7 cellular contexts compared by ENCODE assay signal in the genomic region with DNA sequence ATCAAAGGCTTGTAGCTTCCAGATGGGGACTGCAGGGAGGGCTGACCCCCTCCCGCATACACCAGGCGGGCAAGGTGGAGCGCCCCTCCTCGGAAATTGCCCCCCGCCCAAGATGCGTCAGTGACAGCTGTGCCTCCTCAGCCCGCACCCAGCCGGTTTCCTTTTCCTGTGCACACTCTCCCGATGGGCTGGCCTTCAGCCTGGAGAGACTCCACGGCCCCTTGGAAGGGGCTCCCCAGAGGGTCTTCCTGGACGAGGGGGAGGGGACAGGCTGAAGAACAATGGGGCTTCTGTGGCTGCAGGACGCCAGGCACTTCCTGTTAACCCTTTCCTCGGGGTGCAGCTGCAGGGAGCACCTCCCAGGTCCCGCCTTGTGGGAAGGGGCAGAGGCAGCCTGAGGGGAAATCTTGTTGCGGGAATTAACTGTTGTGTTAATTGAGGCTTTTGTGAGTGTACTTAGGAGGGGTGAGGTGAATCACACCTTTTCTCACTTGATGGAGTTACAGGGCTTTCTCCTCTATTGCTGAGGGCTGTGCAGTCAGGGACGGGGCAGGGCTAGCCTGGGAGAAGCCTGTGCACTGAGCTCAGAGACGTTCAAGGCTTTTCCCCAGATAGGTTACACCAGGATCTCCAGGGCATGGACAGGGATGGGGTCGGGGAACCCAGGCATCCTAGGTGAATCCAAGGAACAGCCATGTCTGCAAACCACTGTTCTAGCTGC. TPM values are rescaled to one million over a fixed set of nuclear protein-coding genes. Genes with fewer than 3 reads are reported as not detected.
DNase-seq lines count a peak whose midpoint lies in the region; ATAC-seq and TF ChIP-seq lines count a peak whose summit lies in the region.

No MANE protein-coding gene starts in this region.

- peaks cover 30% of the 10 kb centered on the region for H3K36me3 Mint-ChIP-seq in activated CD8-positive, alpha-beta T cell treated with anti-CD3 and anti-CD28 coated beads, Interleukin-2, amount 10 ng/mL, durations not matched to agents 7 days and 5 days (ENCODE audit: low read depth)
- no peaks in the 10 kb centered on the region for H3K36me3 Mint-ChIP-seq in naive B cell

- 12% methylated on average over 6 of the region's 18 CpGs; no CpG with 5 or more reads in 1 of the 2 donors for WGBS in esophagus squamous epithelium, 2 donors

- no peaks in the 10 kb centered on the region for H3K9me3 ChIP-seq in esophagus squamous epithelium

- DNase-seq in GM20000 (ENCODE audit: low spot score) (peak; percentile 21), NCI-H226 (peak; percentile 64), esophagus squamous epithelium (lab: John Stamatoyannopoulos, UW) (no peak), naive B cell (peak; percentile 63)
- DNase-seq in activated CD8-positive, alpha-beta T cell treated with anti-CD3 and anti-CD28 coated beads, Interleukin-2, amount 10 ng/mL, durations not matched to agents 7 days and 5 days, result peak; percentile 55

- TF ChIP-seq POLR2A in esophagus squamous epithelium (IDR thresholded peaks at IDR 0.05), result peak in 1 of 4 donors; percentile 24

- H3K36me3 ChIP-seq in esophagus squamous epithelium, result no peaks in the 10 kb centered on the region

- peak overlapping the region; percentile 92 to 97 (median 96) for H3K27ac ChIP-seq in esophagus squamous epithelium

- intact Hi-C loops in esophagus squamous epithelium (cut with DNase I), result loop anchor here (10.0 kb wide), 1 partner anchor 840 kb away; a partner anchor contains a TSS

- peak overlapping the region; percentile 88 for H3K4me3 Mint-ChIP-seq in activated CD8-positive, alpha-beta T cell treated with anti-CD3 and anti-CD28 coated beads, Interleukin-2, amount 10 ng/mL, durations not matched to agents 7 days and 5 days
- peak overlapping the region; percentile 66 to 94 (median 88) for H3K4me3 Mint-ChIP-seq in naive B cell

- ATAC-seq in activated CD8-positive, alpha-beta T cell treated with anti-CD3 and anti-CD28 coated beads, Interleukin-2, amount 10 ng/mL, durations not matched to agents 7 days and 5 days, result no peak
- ATAC-seq in naive B cell (ENCODE audit: low read depth in 2 of 2), result peak; percentile 6 to 8
- no peak for ATAC-seq in GM18519 (IDR thresholded peaks at IDR 0.05; ENCODE audit: low FRiP score, unreplicated experiment)
- ATAC-seq in HG02981 (IDR thresholded peaks at IDR 0.05; ENCODE audit: unreplicated experiment), result no peak

- H3K27me3 ChIP-seq in esophagus squamous epithelium, result no peaks in the 10 kb centered on the region

- POLR2A ChIA-PET in activated CD8-positive, alpha-beta T cell treated with anti-CD3 and anti-CD28 coated beads, Interleukin-2, amount 10 ng/mL, durations not matched to agents 7 days and 5 days (lab: Charles Lee), result interaction anchor here (0.6 to 9.4 kb wide), 7 partner anchors 9 to 1217 kb away, joined by 3 to 183 read pairs (median 7); a partner anchor contains a TSS

- TF ChIP-seq CTCF in GM20000 (IDR thresholded peaks at IDR 0.05; ENCODE audit: extremely low read depth, missing control alignments) (no peak), esophagus squamous epithelium (IDR thresholded peaks at IDR 0.05) (no peak)

- peak overlapping the region; percentile 89 for H3K27ac Mint-ChIP-seq in activated CD8-positive, alpha-beta T cell treated with anti-CD3 and anti-CD28 coated beads, Interleukin-2, amount 10 ng/mL, durations not matched to agents 7 days and 5 days
- peak overlapping the region; percentile 89 to 99 (median 96) for H3K27ac Mint-ChIP-seq in naive B cell

- H3K4me1 ChIP-seq in esophagus squamous epithelium, result peaks cover 57 to 95% (median 78%) of the 10 kb centered on the region in 3 donors

- peaks cover 76% of the 10 kb centered on the region for H3K4me1 Mint-ChIP-seq in activated CD8-positive, alpha-beta T cell treated with anti-CD3 and anti-CD28 coated beads, Interleukin-2, amount 10 ng/mL, durations not matched to agents 7 days and 5 days (ENCODE audit: low read depth)
- peaks cover 50 to 85% (median 73%) of the 10 kb centered on the region in 3 donors for H3K4me1 Mint-ChIP-seq in naive B cell

- CTCF ChIA-PET in activated CD8-positive, alpha-beta T cell treated with anti-CD3 and anti-CD28 coated beads, Interleukin-2, amount 10 ng/mL, durations not matched to agents 7 days and 5 days (lab: Charles Lee), result interaction anchor here (1.4 to 5.8 kb wide), 5 partner anchors 9 to 30 kb away, joined by 3 to 32 read pairs (median 14); no protein-coding TSS in a partner anchor

- H3K9me3 Mint-ChIP-seq in activated CD8-positive, alpha-beta T cell treated with anti-CD3 and anti-CD28 coated beads, Interleukin-2, amount 10 ng/mL, durations not matched to agents 7 days and 5 days (ENCODE audit: insufficient read depth), result no peaks in the 10 kb centered on the region
- peaks cover 0 to 1% (median 0%) of the 10 kb centered on the region in 7 donors for H3K9me3 Mint-ChIP-seq in naive B cell

- H3K27me3 Mint-ChIP-seq in activated CD8-positive, alpha-beta T cell treated with anti-CD3 and anti-CD28 coated beads, Interleukin-2, amount 10 ng/mL, durations not matched to agents 7 days and 5 days (ENCODE audit: low read depth), result no peaks in the 10 kb centered on the region
- H3K27me3 Mint-ChIP-seq in naive B cell, result no peaks in the 10 kb centered on the region

- H3K4me3 ChIP-seq in esophagus squamous epithelium, result peak overlapping the region; percentile 15 to 60 (median 38)

RNA-seq across cellular contexts. Expression of a gene that starts 14.3 kb away (rescaled TPM):
- 100 to 1,000 TPM; 203 to 210 TPM for total RNA-seq in activated CD8-positive, alpha-beta T cell treated with anti-CD3 and anti-CD28 coated beads, Interleukin-2, amount 10 ng/mL, durations not matched to agents 7 days and 5 days
- total RNA-seq in esophagus squamous epithelium, result 100 to 1,000 TPM in 1 of 4 donors, 10 to 100 TPM in 3; 46.5 to 118 (median 76.9) TPM
- 1,000 to 10,000 TPM in 2 of 6 donors, 100 to 1,000 TPM in 4; 351 to 1,131 (median 562) TPM for polyA plus RNA-seq in naive B cell (ENCODE audit: low read depth in 6 of 6)

RNA-seq across cellular contexts. Expression of a gene that starts 14.4 kb away (rescaled TPM):
- 10 to 100 TPM; 68.4 to 69.2 TPM for total RNA-seq in activated CD8-positive, alpha-beta T cell treated with anti-CD3 and anti-CD28 coated beads, Interleukin-2, amount 10 ng/mL, durations not matched to agents 7 days and 5 days
- total RNA-seq in esophagus squamous epithelium, result 10 to 100 TPM; 50.3 to 80.4 (median 69.3) TPM
- polyA plus RNA-seq in naive B cell (ENCODE audit: low read depth in 6 of 6), result 10 to 100 TPM; 48.2 to 84.3 (median 60.0) TPM

RNA-seq across cellular contexts. Expression of a gene that starts 46.5 kb away (rescaled TPM):
- 10 to 100 TPM; 74.6 to 84.8 TPM for total RNA-seq in activated CD8-positive, alpha-beta T cell treated with anti-CD3 and anti-CD28 coated beads, Interleukin-2, amount 10 ng/mL, durations not matched to agents 7 days and 5 days
- total RNA-seq in esophagus squamous epithelium, result 10 to 100 TPM; 26.7 to 45.5 (median 37.1) TPM
- 1 to 10 TPM in 2 of 6 donors, under 1 TPM in 4; 0.47 to 1.4 (median 0.67) TPM for polyA plus RNA-seq in naive B cell (ENCODE audit: low read depth in 6 of 6)

RNA-seq across cellular contexts. Expression of a gene that starts 48.0 kb away (rescaled TPM):
- 10 to 100 TPM; 59.8 to 60.3 TPM for total RNA-seq in activated CD8-positive, alpha-beta T cell treated with anti-CD3 and anti-CD28 coated beads, Interleukin-2, amount 10 ng/mL, durations not matched to agents 7 days and 5 days
- 10 to 100 TPM; 19.4 to 42.5 (median 29.0) TPM for total RNA-seq in esophagus squamous epithelium
- polyA plus RNA-seq in naive B cell (ENCODE audit: low read depth in 6 of 6), result 10 to 100 TPM; 20.2 to 36.3 (median 24.1) TPM

Comparison
In these comparisons a context has a peak if more than half of its experiments do, and no peak if none do; other contexts are left out.
1. ATAC-seq: peak in naive B cell (2 of 2); none in activated CD8-positive, alpha-beta T cell treated with anti-CD3 and anti-CD28 coated beads, Interleukin-2, amount 10 ng/mL, durations not matched to agents 7 days and 5 days (single experiment), GM18519 (single experiment) and HG02981 (single experiment).